ENCODE assay signal across 16 cellular contexts in the genomic region with DNA sequence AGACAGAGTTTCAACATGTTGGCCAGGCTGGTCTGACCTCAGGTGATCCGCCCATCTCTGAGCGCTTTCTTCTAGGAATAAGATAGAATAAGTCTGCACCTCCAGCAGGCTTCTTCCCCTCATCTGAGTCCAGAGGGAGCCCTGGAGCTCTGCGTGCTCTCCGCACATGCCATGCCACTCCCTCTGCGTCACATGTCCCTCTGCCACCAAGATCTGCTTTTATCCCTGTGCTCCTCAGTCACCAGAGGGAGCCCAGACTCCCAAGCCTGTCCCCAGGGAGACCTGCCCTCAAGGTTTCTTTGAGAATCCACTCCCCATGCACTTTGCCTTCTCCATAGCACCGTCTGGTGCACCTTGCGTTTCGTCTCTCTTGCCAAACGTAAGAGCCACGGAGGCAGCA.
DNase-seq lines count a peak whose midpoint lies in the region; ATAC-seq and TF ChIP-seq lines count a peak whose summit lies in the region.
"Had no signal": no experiment of that assay in that cellular context is flagged by ENCODE, and none has a peak within 500 bp of the region (broad histone marks: within the 10 kb centered on the region; RNA-seq: fewer than 3 reads in every experiment).

No MANE protein-coding gene starts in this region.

- no peak overlapping the region for H3K4me3 ChIP-seq in WERI-Rb-1 (ENCODE audit: low read depth, low read length)

- no peaks in the 10 kb centered on the region for H3K27me3 ChIP-seq in WERI-Rb-1 (ENCODE audit: insufficient read depth, low read depth, severe bottlenecking)

- H3K36me3 ChIP-seq in WERI-Rb-1, result no peaks in the 10 kb centered on the region

- no peak overlapping the region for H3K4me3 Mint-ChIP-seq in osteocyte (ENCODE audit: unreplicated experiment)
- H3K4me3 Mint-ChIP-seq: activated T-helper 1 cell treated with anti-CD3 and anti-CD28 coated beads, Interleukin-12 subunit alpha, Interleukin-12 subunit beta, Interleukin-2, Interleukin-4 antibody, amounts not matched to agents 30 ng/mL and 10 ng/mL and 1 ng/mL, durations not matched to agents 14 hours and 24 hours and 36 hours; CD4-positive, CD25-positive, alpha-beta regulatory T cell had no signal

- TF ChIP-seq CTCF in WERI-Rb-1 (IDR thresholded peaks at IDR 0.05; ENCODE audit: low read depth, low read length) (peak; percentile 73), osteocyte (IDR thresholded peaks at IDR 0.05) (no peak)

- in situ Hi-C loops in Caki2 (cut with HindIII; ENCODE audit: low pct_unique_long_range_greater_than_20kb, low sequenced_read_pairs), result no loop called here

- H3K27ac Mint-ChIP-seq in osteocyte (ENCODE audit: unreplicated experiment), result no peak overlapping the region
- H3K27ac Mint-ChIP-seq: activated T-helper 1 cell treated with anti-CD3 and anti-CD28 coated beads, Interleukin-12 subunit alpha, Interleukin-12 subunit beta, Interleukin-2, Interleukin-4 antibody, amounts not matched to agents 30 ng/mL and 10 ng/mL and 1 ng/mL, durations not matched to agents 14 hours and 24 hours and 36 hours; CD4-positive, CD25-positive, alpha-beta regulatory T cell had no signal

- H3K36me3 Mint-ChIP-seq in osteocyte (ENCODE audit: unreplicated experiment), result peaks cover under 1% of the 10 kb centered on the region
- H3K36me3 Mint-ChIP-seq: CD4-positive, CD25-positive, alpha-beta regulatory T cell had no signal

- no peak for TF ChIP-seq EP300 in Ishikawa (IDR thresholded peaks at IDR 0.05; ENCODE audit: borderline replicate concordance)

- DNase-seq in Caki2 (ENCODE audit: low read depth) (peak; percentile 17), WERI-Rb-1 (peak; percentile 74), left lobe of liver (ENCODE audit: low spot score) (no peak), osteocyte (ENCODE audit: extremely low spot score, unreplicated experiment) (no peak), KG1 (lab: John Stamatoyannopoulos, UW) (no peak), nucleus accumbens (lab: John Stamatoyannopoulos, UW) (no peak), ecto neural progenitor cell (ENCODE audit: low spot score) (no peak)
- DNase-seq: CD4-positive, CD25-positive, alpha-beta regulatory T cell; effector memory CD4-positive, alpha-beta T cell; mesenchymal stem cell; NCI-H2029; retina; RPMI8226 had no signal

- H3K27me3 Mint-ChIP-seq in osteocyte (ENCODE audit: unreplicated experiment), result peaks cover 38% of the 10 kb centered on the region

- no peaks in the 10 kb centered on the region for H3K4me1 Mint-ChIP-seq in osteocyte (ENCODE audit: unreplicated experiment)
- H3K4me1 Mint-ChIP-seq: CD4-positive, CD25-positive, alpha-beta regulatory T cell had no signal

- no peaks in the 10 kb centered on the region for H3K9me3 ChIP-seq in WERI-Rb-1 (ENCODE audit: severe bottlenecking)

- peak; percentile 41 for ATAC-seq in left lobe of liver
- ATAC-seq: activated CD4-positive, CD25-positive, alpha-beta regulatory T cell treated with anti-CD3 and anti-CD28 coated beads, Interleukin-2, amount 50 U/mL, for 24 hours had no signal

- TF ChIP-seq RAD21 in Ishikawa (IDR thresholded peaks at IDR 0.05; ENCODE audit: low read depth), result no peak

- H3K27ac ChIP-seq in WERI-Rb-1, result no peak overlapping the region

- H3K9me3 Mint-ChIP-seq in osteocyte (ENCODE audit: unreplicated experiment), result peaks cover 8% of the 10 kb centered on the region
- H3K9me3 Mint-ChIP-seq: activated T-helper 1 cell treated with anti-CD3 and anti-CD28 coated beads, Interleukin-12 subunit alpha, Interleukin-12 subunit beta, Interleukin-2, Interleukin-4 antibody, amounts not matched to agents 30 ng/mL and 10 ng/mL and 1 ng/mL, durations not matched to agents 14 hours and 24 hours and 36 hours had no signal

TF ChIP-seq in Ishikawa, 13 proteins besides CTCF, POLR2A, EP300 and RAD21:
- no peak for TF ChIP-seq TAF1 (IDR thresholded peaks at IDR 0.05; ENCODE audit: low read depth)
- no peak for TF ChIP-seq TCF12 (IDR thresholded peaks at IDR 0.05; ENCODE audit: low read depth)
- no peak for TF ChIP-seq REST (IDR thresholded peaks at IDR 0.05; ENCODE audit: low read depth)
- TF ChIP-seq TEAD4 (IDR thresholded peaks at IDR 0.05), result no peak
- TF ChIP-seq USF1 (IDR thresholded peaks at IDR 0.05), result 0 out of 2 replicates have a peak, but pooled peaks have one; percentile 19
- no peak for TF ChIP-seq EGR1 (IDR thresholded peaks at IDR 0.05)
- TF ChIP-seq ZBTB7A (IDR thresholded peaks at IDR 0.05; ENCODE audit: low read depth), result no peak

Comparison
In these comparisons a context has a peak if more than half of its experiments do, and no peak if none do; other contexts are left out.
1. DNase-seq: peak in Caki2 (single experiment) and WERI-Rb-1 (single experiment); none in left lobe of liver (single experiment), osteocyte (single experiment), KG1 (single experiment), nucleus accumbens (0 of 56) and ecto neural progenitor cell (single experiment).